ENCODE assay signal across 11 cellular contexts in genomic region chr4:122542411-122543236, GRCh38.
DNase-seq lines count a peak whose midpoint lies in the region; ATAC-seq, FAIRE-seq and TF ChIP-seq lines count a peak whose summit lies in the region.
"Had no signal": no experiment of that assay in that cellular context is flagged by ENCODE, and none has a peak within 500 bp of the region (broad histone marks: within the 10 kb centered on the region; RNA-seq: fewer than 3 reads in every experiment).

No MANE protein-coding gene starts in this region.

- H3K9me3 Mint-ChIP-seq in activated naive CD8-positive, alpha-beta T cell (ENCODE audit: low read depth): no peaks in the 10 kb centered on the region

- no peak overlapping the region for H3K4me2 ChIP-seq in A549

- TF ChIP-seq EP300 in A549 (IDR thresholded peaks at IDR 0.05): no peak

- DNase-seq in A549 (ENCODE audit: low read depth in 1 of 2, low spot score in 1 of 2) (no peak), glomerular visceral epithelial cell (ENCODE audit: extremely low spot score) (no peak), ascending aorta (ENCODE audit: low spot score in 2 of 2) (no peak)
- no peak for DNase-seq in effector memory CD4-positive, alpha-beta T cell
- DNase-seq in activated CD4-positive, CD25-positive, alpha-beta regulatory T cell (lab: John Stamatoyannopoulos, UW): no peak
- DNase-seq: DMS 273 treated with DMSO at 0.1 percent for 48 hours had no signal

- no peaks in the 10 kb centered on the region for H3K27me3 Mint-ChIP-seq in activated naive CD8-positive, alpha-beta T cell

- FAIRE-seq in A549 (lab: Jason Lieb, UNC): no peak

- H3K4me3 Mint-ChIP-seq in activated naive CD8-positive, alpha-beta T cell: peak overlapping the region; percentile 85

- H3K36me3 Mint-ChIP-seq in activated naive CD8-positive, alpha-beta T cell: no peaks in the 10 kb centered on the region

- H3K4me3 ChIP-seq in A549 (no peak overlapping the region), ascending aorta (no peak overlapping the region)
- no peak overlapping the region for H3K4me3 ChIP-seq in effector memory CD4-positive, alpha-beta T cell (ENCODE audit: insufficient read depth, low read depth, low read length, poor library complexity, severe bottlenecking)
- H3K4me3 ChIP-seq: gastroesophageal sphincter had no signal

- H3K27me3 ChIP-seq in effector memory CD4-positive, alpha-beta T cell (replicated peaks; ENCODE audit: control insufficient read depth, insufficient read depth, low read length, poor library complexity, severe bottlenecking): no peaks in the 10 kb centered on the region
- H3K27me3 ChIP-seq in ascending aorta: no peaks in the 10 kb centered on the region
- H3K27me3 ChIP-seq: gastroesophageal sphincter had no signal

- H3K27ac ChIP-seq in A549 (no peak overlapping the region), ascending aorta (no peak overlapping the region)
- no peak overlapping the region for H3K27ac ChIP-seq in effector memory CD4-positive, alpha-beta T cell (ENCODE audit: insufficient read depth, low read length, poor library complexity, severe bottlenecking)
- H3K27ac ChIP-seq: gastroesophageal sphincter had no signal

- peaks cover 60% of the 10 kb centered on the region for H3K4me1 Mint-ChIP-seq in activated naive CD8-positive, alpha-beta T cell (ENCODE audit: low read depth)

- TF ChIP-seq POLR2A in A549 (IDR thresholded peaks at IDR 0.05; ENCODE audit: low read length): no peak

- no peak for ATAC-seq in A549
- peak; percentile 78 for ATAC-seq in GM18873 (IDR thresholded peaks at IDR 0.05; ENCODE audit: low FRiP score, unreplicated experiment)
- ATAC-seq in HG02981 (IDR thresholded peaks at IDR 0.05; ENCODE audit: unreplicated experiment): peak; percentile 80
- ATAC-seq: gastroesophageal sphincter, Right ventricle myocardium inferior had no signal

- H3K36me3 ChIP-seq in effector memory CD4-positive, alpha-beta T cell (ENCODE audit: control insufficient read depth, insufficient read depth, low read length): no peaks in the 10 kb centered on the region
- no peaks in the 10 kb centered on the region for H3K36me3 ChIP-seq in ascending aorta
- H3K36me3 ChIP-seq: gastroesophageal sphincter had no signal

- TF ChIP-seq RAD21 in A549 (conservative IDR thresholded peaks at IDR 0.05 in 1 of 2, IDR thresholded peaks at IDR 0.05 in 1 of 2): no peak

- WGBS in A549 (ENCODE audit: missing lambda C conversion rate): 32% methylated on average over 3 of the region's 3 CpGs

- POLR2A ChIA-PET in A549 (lab: Yijun Ruan, JAX): no interaction called here

- CTCF ChIA-PET in A549 (lab: Yijun Ruan, JAX): no interaction called here

- TF ChIP-seq CTCF in A549 (IDR thresholded peaks at IDR 0.05) (no peak), ascending aorta (IDR thresholded peaks at IDR 0.05) (no peak)

- intact Hi-C loops in ascending aorta (cut with DNase I): no loop called here

- H3K27ac Mint-ChIP-seq in activated naive CD8-positive, alpha-beta T cell: peak overlapping the region; percentile 94

- H3K9me3 ChIP-seq in A549 (no peaks in the 10 kb centered on the region), ascending aorta (no peaks in the 10 kb centered on the region)
- no peaks in the 10 kb centered on the region for H3K9me3 ChIP-seq in effector memory CD4-positive, alpha-beta T cell (ENCODE audit: control insufficient read depth, low read length)

- H3K4me1 ChIP-seq in A549 (no peaks in the 10 kb centered on the region), ascending aorta (no peaks in the 10 kb centered on the region)
- peaks cover 26% of the 10 kb centered on the region for H3K4me1 ChIP-seq in effector memory CD4-positive, alpha-beta T cell (ENCODE audit: control insufficient read depth, insufficient read depth, low read length, poor library complexity, severe bottlenecking)
- H3K4me1 ChIP-seq: gastroesophageal sphincter had no signal

TF ChIP-seq in A549, 52 proteins besides CTCF, POLR2A, EP300 and RAD21:
- TF ChIP-seq TFCP2L1 (CRISPR knock-in tag; IDR thresholded peaks at IDR 0.05): no peak
- no peak for TF ChIP-seq RNF2 (IDR thresholded peaks at IDR 0.05; ENCODE audit: borderline replicate concordance, low read depth)
- no peak for TF ChIP-seq CBX2 (IDR thresholded peaks at IDR 0.05; ENCODE audit: borderline replicate concordance, low read depth)
- TF ChIP-seq HEYL (CRISPR knock-in tag; IDR thresholded peaks at IDR 0.05): no peak
- no peak for TF ChIP-seq PBX3 (IDR thresholded peaks at IDR 0.05)
- peak; percentile 67 for TF ChIP-seq MAFK (IDR thresholded peaks at IDR 0.05; ENCODE audit: partially characterized antibody)

Comparison
In these comparisons a context has a peak if more than half of its experiments do, and no peak if none do; other contexts are left out.
1. ATAC-seq: peak in GM18873 (single experiment) and HG02981 (single experiment); none in A549 (0 of 2).